Comparison of ENCODE assay signal across 8 cellular contexts in the genomic region with DNA sequence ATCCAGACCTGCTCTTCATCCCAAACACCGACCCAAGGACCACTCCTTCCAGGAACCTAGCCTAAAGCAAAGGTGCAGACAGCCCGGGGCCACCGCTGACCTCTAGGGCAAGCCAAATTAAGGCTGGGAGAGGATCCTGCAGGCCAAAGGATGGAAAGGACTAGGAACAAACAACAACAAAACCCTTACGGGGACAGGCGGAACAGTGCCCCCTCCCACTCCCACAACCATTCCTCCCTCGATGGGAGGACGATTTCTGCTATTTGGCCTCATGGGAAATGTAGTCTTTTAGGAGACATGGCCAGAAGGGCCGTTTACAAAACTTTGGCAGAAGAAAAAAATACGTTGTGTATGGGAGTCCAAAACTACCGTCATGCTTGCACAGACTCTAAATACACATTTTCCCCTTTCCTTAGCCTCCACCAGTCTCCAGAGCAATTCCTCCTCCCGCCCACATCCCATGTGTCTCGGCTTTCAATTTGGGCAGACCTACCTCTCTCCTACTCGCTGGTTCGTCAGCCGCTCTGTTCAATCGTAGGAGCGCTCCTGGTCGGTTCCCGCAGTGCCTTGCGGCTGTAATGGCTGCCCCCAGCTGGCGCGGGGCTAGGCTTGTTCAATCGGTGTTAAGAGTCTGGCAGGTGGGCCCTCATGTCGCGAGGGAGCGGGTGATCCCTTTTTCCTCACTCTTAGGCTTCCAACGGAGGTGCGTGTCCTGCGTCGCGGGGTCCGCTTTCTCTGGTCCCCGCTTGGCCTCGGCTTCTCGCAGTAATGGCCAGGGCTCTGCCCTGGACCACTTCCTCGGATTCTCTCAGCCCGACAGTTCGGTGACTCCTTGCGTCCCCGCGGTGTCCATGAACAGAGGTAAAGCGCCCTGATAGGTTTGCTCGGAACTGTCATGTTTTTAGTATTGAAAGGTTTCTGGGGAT. TPM values are rescaled to one million over a fixed set of nuclear protein-coding genes. Genes with fewer than 3 reads are reported as not detected.
DNase-seq lines count a peak whose midpoint lies in the region; ATAC-seq, FAIRE-seq and TF ChIP-seq lines count a peak whose summit lies in the region.

ERAL1 (plus strand) TSS at position 560 of the 926 bp plus-strand sequence; CDS start at position 579, 19 bp downstream.

- H3K4me1 ChIP-seq in right atrium auricular region: peaks cover 0 to 9% of the 10 kb centered on the region in 2 donors

- peak within 1 kb of the TSS; percentile 71 to 72 for H3K27ac ChIP-seq in right atrium auricular region

- H3K9me3 Mint-ChIP-seq in T-helper 2 cell treated with Interferon-gamma antibody and Interleukin-4, amounts not matched to agents 5 μg/mL and 100 μg/mL, for 36 hours: no peaks in the 10 kb centered on the region

- FAIRE-seq in GM12892 (lab: Jason Lieb, UNC) (peak; percentile 96), urothelium cell line (lab: Jason Lieb, UNC) (peak; percentile 13)

- peaks cover 12% of the 10 kb centered on the region for H3K4me1 Mint-ChIP-seq in T-helper 2 cell treated with Interferon-gamma antibody and Interleukin-4, amounts not matched to agents 5 μg/mL and 100 μg/mL, for 36 hours (ENCODE audit: low read depth)

- no peaks in the 10 kb centered on the region for H3K9me3 ChIP-seq in right atrium auricular region

- H3K4me3 ChIP-seq in right atrium auricular region: peak within 1 kb of the TSS; percentile 68 to 83

- H3K27me3 ChIP-seq in right atrium auricular region: no peaks in the 10 kb centered on the region

- no peaks in the 10 kb centered on the region for H3K27me3 Mint-ChIP-seq in T-helper 2 cell treated with Interferon-gamma antibody and Interleukin-4, amounts not matched to agents 5 μg/mL and 100 μg/mL, for 36 hours (ENCODE audit: low read depth)

- H3K27ac Mint-ChIP-seq in T-helper 2 cell treated with Interferon-gamma antibody and Interleukin-4, amounts not matched to agents 5 μg/mL and 100 μg/mL, for 36 hours: peak within 1 kb of the TSS; percentile 90

- TF ChIP-seq CTCF in right atrium auricular region (IDR thresholded peaks at IDR 0.05): no peak

- H3K36me3 ChIP-seq in right atrium auricular region: peaks cover 22% of the 10 kb centered on the region

- TF ChIP-seq POLR2A in GM12892 (IDR thresholded peaks at IDR 0.05; ENCODE audit: low read depth, low read length): peak; percentile 88

- H3K36me3 Mint-ChIP-seq in T-helper 2 cell treated with Interferon-gamma antibody and Interleukin-4, amounts not matched to agents 5 μg/mL and 100 μg/mL, for 36 hours (ENCODE audit: low read depth): peaks cover 20% of the 10 kb centered on the region

- peak within 1 kb of the TSS; percentile 93 for H3K4me3 Mint-ChIP-seq in T-helper 2 cell treated with Interferon-gamma antibody and Interleukin-4, amounts not matched to agents 5 μg/mL and 100 μg/mL, for 36 hours

- DNase-seq in GM12892 (ENCODE audit: insufficient read length) (peak; percentile 91), NCI-H1694 (lab: John Stamatoyannopoulos, UW) (peak; percentile 89), anterior cingulate cortex (lab: John Stamatoyannopoulos, UW) (peak; percentile 29 to 94 (median 82)), right atrium auricular region (ENCODE audit: low spot score) (peak; percentile 83), pulmonary artery endothelial cell (ENCODE audit: low read depth, low spot score) (peak; percentile 46), urothelium cell line (ENCODE audit: low spot score) (peak; percentile 95)
- DNase-seq in T-helper 2 cell treated with Interferon-gamma antibody and Interleukin-4, amounts not matched to agents 5 μg/mL and 100 μg/mL, for 36 hours (ENCODE audit: low spot score): peak; percentile 86

- ATAC-seq in HG02870 (IDR thresholded peaks at IDR 0.05; ENCODE audit: unreplicated experiment): peak; percentile 92

RNA-seq across cellular contexts. Expression of gene ERAL1, which starts in this region (rescaled TPM):
- polyA plus RNA-seq in GM12892 (2012; ENCODE audit: missing spikeins): 40.4 TPM
- total RNA-seq in right atrium auricular region (10 to 100 TPM; 32.0 to 51.4 TPM), pulmonary artery endothelial cell (30.7 and 49.2 TPM in 2 replicates)

Comparison
In these comparisons a context has a peak if more than half of its experiments do, and no peak if none do; other contexts are left out.
1. Peak in every context shown above with its lines: DNase-seq, ATAC-seq, H3K4me3 ChIP-seq and H3K27ac ChIP-seq.